ENCODE assay signal across 30 cellular contexts in the genomic region with DNA sequence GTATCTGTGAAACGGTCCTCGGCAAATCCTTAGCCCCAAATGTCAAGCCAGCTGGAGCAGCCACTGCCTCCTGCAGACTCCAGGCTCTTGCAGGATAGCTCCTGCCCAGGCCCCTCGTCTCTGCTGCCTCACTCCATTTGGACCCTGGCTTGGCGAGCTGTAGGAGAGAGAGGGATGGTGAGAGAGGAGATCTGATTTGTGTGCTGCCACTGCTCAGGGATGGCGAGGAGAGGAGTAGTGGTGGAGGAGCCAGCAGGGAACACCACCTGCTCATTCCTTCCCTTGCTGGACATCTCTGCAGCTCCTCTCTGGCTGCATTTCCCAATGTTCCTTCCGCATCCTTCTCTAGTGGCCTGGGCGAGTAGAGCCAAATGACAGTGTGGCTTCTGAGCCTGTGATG.
"Had no signal": no experiment of that assay in that cellular context is flagged by ENCODE, and none has a peak within 500 bp of the region (broad histone marks: within the 10 kb centered on the region; RNA-seq: fewer than 3 reads in every experiment).

No MANE protein-coding gene starts in this region.

- H3K27ac ChIP-seq: adrenal gland, ascending aorta, brain microvascular endothelial cell, epithelial cell of prostate, esophagus squamous epithelium, gastrocnemius medialis, right lobe of liver, skin epidermis, thoracic aorta had no signal

- H3K4me1 ChIP-seq: adrenal gland, ascending aorta, esophagus squamous epithelium, gastrocnemius medialis, right lobe of liver had no signal

- H3K4me3 ChIP-seq: adrenal gland, ascending aorta, esophagus squamous epithelium, gastrocnemius medialis, right lobe of liver, skin epidermis, thoracic aorta had no signal

- H3K9me3 ChIP-seq: adrenal gland, ascending aorta, esophagus squamous epithelium, gastrocnemius medialis, right lobe of liver, thoracic aorta had no signal

- H3K9me3 Mint-ChIP-seq: activated B cell treated with CpG ODN at 0.5 μM for 24 hours; activated CD8-positive, alpha-beta T cell treated with anti-CD3 and anti-CD28 coated beads for 36 hours; activated naive CD4-positive, alpha-beta T cell treated with anti-CD3 and anti-CD28 coated beads, Interleukin-2, amount 50 U/mL, for 72 hours; activated T-cell treated with anti-CD3 and anti-CD28 coated beads, Interleukin-2, amount 50 U/mL, for 72 hours; nephron progenitor cell; stimulated activated naive CD8-positive, alpha-beta T cell treated with anti-CD3 and anti-CD28 coated beads, Interleukin-15, Interleukin-2, amounts not matched to agents 100 ng/mL and 50 ng/mL, for 24 hours; T-helper 2 cell treated with Interferon-gamma antibody and Interleukin-4, amounts not matched to agents 5 μg/mL and 100 μg/mL, for 36 hours had no signal

- H3K36me3 Mint-ChIP-seq: activated CD8-positive, alpha-beta memory T cell treated with anti-CD3 and anti-CD28 coated beads, Interleukin-2, amount 10 ng/mL, durations not matched to agents 7 days and 5 days; naive B cell had no signal

- H3K36me3 ChIP-seq: adrenal gland, ascending aorta, brain microvascular endothelial cell, esophagus squamous epithelium, gastrocnemius medialis, right lobe of liver, thoracic aorta had no signal

- H3K27ac Mint-ChIP-seq: activated B cell treated with CpG ODN at 0.5 μM for 24 hours; activated CD8-positive, alpha-beta memory T cell treated with anti-CD3 and anti-CD28 coated beads, Interleukin-2, amount 10 ng/mL, durations not matched to agents 7 days and 5 days; activated CD8-positive, alpha-beta T cell treated with anti-CD3 and anti-CD28 coated beads for 36 hours; activated naive CD4-positive, alpha-beta T cell treated with anti-CD3 and anti-CD28 coated beads, Interleukin-2, amount 50 U/mL, for 72 hours; activated T-cell treated with anti-CD3 and anti-CD28 coated beads, Interleukin-2, amount 50 U/mL, for 72 hours; nephron progenitor cell; stimulated activated naive CD8-positive, alpha-beta T cell treated with anti-CD3 and anti-CD28 coated beads, Interleukin-15, Interleukin-2, amounts not matched to agents 100 ng/mL and 50 ng/mL, for 24 hours; T-helper 2 cell treated with Interferon-gamma antibody and Interleukin-4, amounts not matched to agents 5 μg/mL and 100 μg/mL, for 36 hours had no signal

- H3K4me1 Mint-ChIP-seq: activated B cell treated with CpG ODN at 0.5 μM for 24 hours; activated CD8-positive, alpha-beta memory T cell treated with anti-CD3 and anti-CD28 coated beads, Interleukin-2, amount 10 ng/mL, durations not matched to agents 7 days and 5 days; naive B cell had no signal

- H3K4me3 Mint-ChIP-seq: activated B cell treated with CpG ODN at 0.5 μM for 24 hours; activated CD8-positive, alpha-beta memory T cell treated with anti-CD3 and anti-CD28 coated beads, Interleukin-2, amount 10 ng/mL, durations not matched to agents 7 days and 5 days; activated CD8-positive, alpha-beta T cell treated with anti-CD3 and anti-CD28 coated beads for 36 hours; activated T-cell treated with anti-CD3 and anti-CD28 coated beads, Interleukin-2, amount 50 U/mL, for 72 hours; naive B cell; nephron progenitor cell; stimulated activated naive CD8-positive, alpha-beta T cell treated with anti-CD3 and anti-CD28 coated beads, Interleukin-15, Interleukin-2, amounts not matched to agents 100 ng/mL and 50 ng/mL, for 24 hours; T-helper 2 cell treated with Interferon-gamma antibody and Interleukin-4, amounts not matched to agents 5 μg/mL and 100 μg/mL, for 36 hours had no signal

- DNase-seq: activated B cell treated with CpG ODN at 0.5 μM for 24 hours; activated CD4-positive, alpha-beta T cell treated with anti-CD3 and anti-CD28 coated beads, Interleukin-2, amount 50 U/mL, for 1 hour; activated CD8-positive, alpha-beta memory T cell treated with anti-CD3 and anti-CD28 coated beads, Interleukin-2, amount 10 ng/mL, durations not matched to agents 7 days and 5 days; activated CD8-positive, alpha-beta T cell treated with anti-CD3 and anti-CD28 coated beads for 36 hours; activated naive CD4-positive, alpha-beta T cell; activated T-cell treated with anti-CD3 and anti-CD28 coated beads for 4 hours; activated T-cell treated with anti-CD3 and anti-CD28 coated beads, Interleukin-2, amount 50 U/mL, for 72 hours; adrenal gland; brain microvascular endothelial cell; dermis blood vessel endothelial cell; effector CD8-positive, alpha-beta T cell; esophagus squamous epithelium; gastrocnemius medialis; glutamatergic neuron; left cardiac atrium; mammary epithelial cell; naive B cell; nephron progenitor cell; right lobe of liver; stimulated activated CD4-positive, alpha-beta T cell treated with anti-CD3 and anti-CD28 coated beads, Interleukin-12 subunit alpha, Interleukin-12 subunit beta, amount 100 ng/mL, for 4 hours; stimulated activated CD4-positive, alpha-beta T cell treated with anti-CD3 and anti-CD28 coated beads, Interleukin-4, amount 100 ng/mL, for 1 hour; T-helper 1 cell; trophoblast cell had no signal

- H3K27me3 Mint-ChIP-seq: activated CD8-positive, alpha-beta T cell treated with anti-CD3 and anti-CD28 coated beads for 36 hours; stimulated activated naive CD8-positive, alpha-beta T cell treated with anti-CD3 and anti-CD28 coated beads, Interleukin-15, Interleukin-2, amounts not matched to agents 100 ng/mL and 50 ng/mL, for 24 hours had no signal

- ATAC-seq: activated CD8-positive, alpha-beta memory T cell treated with anti-CD3 and anti-CD28 coated beads, Interleukin-2, amount 10 ng/mL, durations not matched to agents 7 days and 5 days; activated CD8-positive, alpha-beta T cell treated with anti-CD3 and anti-CD28 coated beads for 36 hours; activated naive CD4-positive, alpha-beta T cell treated with anti-CD3 and anti-CD28 coated beads, Interleukin-2, amount 50 U/mL, for 72 hours; activated T-cell treated with anti-CD3 and anti-CD28 coated beads, Interleukin-2, amount 50 U/mL, for 72 hours; gastrocnemius medialis; left cardiac atrium had no signal

- H3K27me3 ChIP-seq: adrenal gland, ascending aorta, gastrocnemius medialis had no signal
